1 cellular context compared by ENCODE assay signal in genomic region chrX:16222123-16222522, GRCh38.
TF ChIP-seq lines count a peak whose summit lies in the region.

No MANE protein-coding gene starts in this region.

TF ChIP-seq in SK-N-SH treated with all-trans-retinoic acid at 6 μM for 48 hours, 23 proteins besides CTCF, POLR2A, EP300 and RAD21 (continued from another document):
- TF ChIP-seq TCF4 (CRISPR knock-in tag; IDR thresholded peaks at IDR 0.05; ENCODE audit: borderline replicate concordance) (no peak), CSRNP3 (CRISPR knock-in tag; IDR thresholded peaks at IDR 0.05) (no peak), ISL1 (CRISPR knock-in tag; IDR thresholded peaks at IDR 0.05) (peak; percentile 85), GLIS3 (CRISPR knock-in tag; IDR thresholded peaks at IDR 0.05) (no peak)
